In genomic region chr21:45556302-45556644, GRCh38 we compare ENCODE assay signal across 1 cellular context.
TF ChIP-seq lines count a peak whose summit lies in the region.

No MANE protein-coding gene starts in this region.

TF ChIP-seq in neural cell, 6 proteins besides CTCF, POLR2A, EP300 and RAD21 (continued from another document):
- TF ChIP-seq REST (IDR thresholded peaks at IDR 0.05; ENCODE audit: borderline replicate concordance) (no peak), POLR2AphosphoS5 (IDR thresholded peaks at IDR 0.05) (no peak)
